In the genomic region with DNA sequence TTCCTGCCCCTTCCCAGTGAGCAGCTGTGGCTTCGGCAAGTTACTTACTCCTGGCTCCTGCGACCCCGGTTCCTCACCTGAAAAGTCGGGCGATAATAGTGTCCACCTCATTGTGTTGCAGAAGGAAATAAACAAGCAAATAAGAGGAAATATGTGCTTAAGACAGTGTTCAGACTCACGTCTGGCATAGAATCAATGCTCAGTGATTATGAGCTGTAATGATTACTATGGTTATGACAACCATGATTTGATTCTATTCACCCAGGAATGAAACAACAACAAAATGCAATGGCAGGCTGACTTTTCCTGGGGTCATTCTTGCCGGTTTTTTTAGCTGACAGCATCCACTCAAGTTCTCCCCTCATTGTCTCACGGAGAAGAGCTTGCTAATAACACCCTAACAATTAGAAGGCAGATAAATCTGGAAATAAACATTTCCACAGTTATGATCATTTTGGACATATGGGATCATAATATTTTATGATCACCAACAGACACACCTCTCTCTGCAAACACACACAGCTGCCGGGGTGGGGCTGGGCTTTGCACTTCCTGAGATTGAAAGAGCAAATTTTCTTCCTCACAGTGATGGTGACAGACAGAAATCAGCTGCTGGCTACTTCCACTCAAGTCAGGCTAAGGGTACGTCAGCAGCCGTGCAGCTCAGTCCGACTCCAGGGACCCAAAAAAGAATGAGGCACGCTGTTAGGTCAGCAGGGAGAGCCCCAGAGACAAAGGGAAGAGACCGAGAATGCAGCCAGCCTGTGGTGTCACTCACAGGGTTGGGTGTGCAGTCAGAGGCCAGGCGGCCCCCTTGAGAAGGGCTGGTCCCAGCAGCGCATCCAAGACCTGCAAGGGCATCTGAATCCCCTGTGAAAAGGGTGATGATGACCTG, we compare ENCODE assay signal across 24 cellular contexts.
DNase-seq lines count a peak whose midpoint lies in the region; TF ChIP-seq lines count a peak whose summit lies in the region.
"Had no signal": no experiment of that assay in that cellular context is flagged by ENCODE, and none has a peak within 500 bp of the region (broad histone marks: within the 10 kb centered on the region; RNA-seq: fewer than 3 reads in every experiment).

No MANE protein-coding gene starts in this region.

- H3K27ac Mint-ChIP-seq in nephron progenitor cell = peak overlapping the region; percentile 12
- no peak overlapping the region for H3K27ac Mint-ChIP-seq in immature natural killer cell
- H3K27ac Mint-ChIP-seq: activated naive CD8-positive, alpha-beta T cell; B cell; CD8-positive, alpha-beta memory T cell; natural killer cell; stimulated activated naive CD8-positive, alpha-beta T cell treated with anti-CD3 and anti-CD28 coated beads, Interleukin-15, amount 100 ng/mL, for 72 hours; T-helper 1 cell treated with Interleukin-12 subunit alpha and Interleukin-12 subunit beta and Interleukin-4 antibody, amounts not matched to agents 30 μg/mL and 1 μg/mL, for 36 hours had no signal

- H3K4me3 Mint-ChIP-seq in nephron progenitor cell (no peak overlapping the region), immature natural killer cell (no peak overlapping the region)
- H3K4me3 Mint-ChIP-seq: activated naive CD8-positive, alpha-beta T cell; B cell; CD8-positive, alpha-beta memory T cell; natural killer cell; stimulated activated naive CD8-positive, alpha-beta T cell treated with anti-CD3 and anti-CD28 coated beads, Interleukin-15, amount 100 ng/mL, for 72 hours; T-helper 1 cell treated with Interleukin-12 subunit alpha and Interleukin-12 subunit beta and Interleukin-4 antibody, amounts not matched to agents 30 μg/mL and 1 μg/mL, for 36 hours had no signal

- TF ChIP-seq CTCF in nephron progenitor cell (IDR thresholded peaks at IDR 0.05) = no peak

- peaks cover 15% of the 10 kb centered on the region for H3K27me3 Mint-ChIP-seq in nephron progenitor cell (ENCODE audit: low read depth, poor library complexity)
- peaks cover 0 to 3% (median 0%) of the 10 kb centered on the region in 3 donors for H3K27me3 Mint-ChIP-seq in immature natural killer cell (ENCODE audit: low read depth in 3 of 3)
- H3K27me3 Mint-ChIP-seq: B cell had no signal

- H3K4me1 Mint-ChIP-seq in nephron progenitor cell (no peaks in the 10 kb centered on the region), immature natural killer cell (no peaks in the 10 kb centered on the region)
- H3K4me1 Mint-ChIP-seq: B cell; CD8-positive, alpha-beta memory T cell; natural killer cell; stimulated activated naive CD8-positive, alpha-beta T cell treated with anti-CD3 and anti-CD28 coated beads, Interleukin-15, amount 100 ng/mL, for 72 hours had no signal

- H3K36me3 Mint-ChIP-seq in nephron progenitor cell (ENCODE audit: low read depth) = no peaks in the 10 kb centered on the region
- no peaks in the 10 kb centered on the region for H3K36me3 Mint-ChIP-seq in immature natural killer cell
- H3K36me3 Mint-ChIP-seq: activated naive CD8-positive, alpha-beta T cell; CD8-positive, alpha-beta memory T cell; natural killer cell had no signal

- H3K9me3 Mint-ChIP-seq in nephron progenitor cell = no peaks in the 10 kb centered on the region
- H3K9me3 Mint-ChIP-seq in immature natural killer cell = no peaks in the 10 kb centered on the region
- H3K9me3 Mint-ChIP-seq: T-helper 1 cell treated with Interleukin-12 subunit alpha and Interleukin-12 subunit beta and Interleukin-4 antibody, amounts not matched to agents 30 μg/mL and 1 μg/mL, for 36 hours had no signal

- peak; percentile 57 to 81 (median 61) for DNase-seq in NCI-H1417 (lab: John Stamatoyannopoulos, UW)
- DNase-seq in NCI-H1417 treated with DMSO at 0.1 percent for 48 hours (lab: John Stamatoyannopoulos, UW) = no peak
- peak; percentile 81 for DNase-seq in DMS53 (lab: John Stamatoyannopoulos, UW)
- peak; percentile 61 to 78 for DNase-seq in SHP77 (lab: John Stamatoyannopoulos, UW)
- no peak for DNase-seq in nephron progenitor cell
- no peak for DNase-seq in HPDE6-E6E7 (ENCODE audit: extremely low spot score)
- no peak for DNase-seq in NOMO-1 (lab: John Stamatoyannopoulos, UW; ENCODE audit: unreplicated experiment in 2 of 2)
- no peak for DNase-seq in immature natural killer cell
- DNase-seq: activated T-cell treated with anti-CD3 and anti-CD28 coated beads for 4 hours; aorta; CD8-positive, alpha-beta memory T cell; effector CD8-positive, alpha-beta T cell; EL; HCEC 1CT; kidney; midbrain; natural killer cell; NCI-H187; NCI-H524; stimulated activated CD8-positive, alpha-beta memory T cell treated with anti-CD3 and anti-CD28 coated beads, Interleukin-4, amount 100 ng/mL, for 48 hours; stimulated activated naive CD8-positive, alpha-beta T cell treated with anti-CD3 and anti-CD28 coated beads, Interleukin-15, amount 100 ng/mL, for 72 hours had no signal

Comparison
In these comparisons a context has a peak if more than half of its experiments do, and no peak if none do; other contexts are left out.
1. DNase-seq: peak in NCI-H1417 (3 of 3), DMS53 (single experiment) and SHP77 (2 of 2); none in NCI-H1417 treated with DMSO at 0.1 percent for 48 hours (single experiment), nephron progenitor cell (single experiment), HPDE6-E6E7 (single experiment), NOMO-1 (0 of 2) and immature natural killer cell (0 of 3).